ENCODE assay signal across 8 cellular contexts in the genomic region with DNA sequence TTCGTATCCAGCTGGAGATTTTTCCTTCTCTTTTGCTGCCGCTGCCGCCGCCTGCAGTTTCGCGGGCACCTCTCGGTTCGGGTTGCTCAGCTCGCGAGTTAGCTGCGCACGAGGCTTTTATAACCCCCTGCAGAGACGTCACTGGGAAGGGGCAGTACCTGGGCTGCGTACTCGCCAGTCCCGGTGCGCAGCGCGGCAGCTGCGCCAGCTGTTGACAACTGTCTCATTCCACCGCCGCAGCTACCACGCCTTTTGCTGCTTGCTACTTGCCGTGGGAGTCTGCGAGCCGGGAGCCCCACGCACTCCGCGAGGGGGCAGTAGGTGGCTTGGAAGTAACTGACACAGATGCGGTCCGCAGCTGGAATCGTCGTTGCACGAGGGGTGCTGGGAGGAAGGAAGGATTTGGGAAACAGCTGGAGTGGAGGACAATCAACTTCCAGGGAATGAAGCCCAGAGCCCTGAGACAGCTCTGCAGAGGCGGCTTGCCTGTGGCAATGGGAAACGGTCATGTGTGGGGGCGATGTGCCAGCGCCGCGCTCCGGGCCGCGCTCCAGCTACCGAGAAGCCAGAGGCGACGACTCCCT. TPM values are rescaled to one million over a fixed set of nuclear protein-coding genes. Genes with fewer than 3 reads are reported as not detected.
DNase-seq lines count a peak whose midpoint lies in the region; ATAC-seq, FAIRE-seq and TF ChIP-seq lines count a peak whose summit lies in the region.

A gene with protein sequence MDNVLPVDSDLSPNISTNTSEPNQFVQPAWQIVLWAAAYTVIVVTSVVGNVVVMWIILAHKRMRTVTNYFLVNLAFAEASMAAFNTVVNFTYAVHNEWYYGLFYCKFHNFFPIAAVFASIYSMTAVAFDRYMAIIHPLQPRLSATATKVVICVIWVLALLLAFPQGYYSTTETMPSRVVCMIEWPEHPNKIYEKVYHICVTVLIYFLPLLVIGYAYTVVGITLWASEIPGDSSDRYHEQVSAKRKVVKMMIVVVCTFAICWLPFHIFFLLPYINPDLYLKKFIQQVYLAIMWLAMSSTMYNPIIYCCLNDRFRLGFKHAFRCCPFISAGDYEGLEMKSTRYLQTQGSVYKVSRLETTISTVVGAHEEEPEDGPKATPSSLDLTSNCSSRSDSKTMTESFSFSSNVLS (minus strand): TSS at position 93 of the 584 bp plus-strand sequence. CDS start 586 bp downstream, outside the sequence.

- peaks cover 54 to 62% of the 10 kb centered on the region in 2 experiments for H3K27me3 ChIP-seq in endothelial cell of umbilical vein (ENCODE audit: control insufficient read depth in 2 of 2, insufficient read depth in 2 of 2, low read length in 2 of 2)

- no peaks in the 10 kb centered on the region for H3K9me1 ChIP-seq in endothelial cell of umbilical vein (replicated peaks; ENCODE audit: control insufficient read depth, extremely low read depth, insufficient read depth, low read length)

- no peaks in the 10 kb centered on the region for H3K4me1 ChIP-seq in endothelial cell of umbilical vein (ENCODE audit: control insufficient read depth, extremely low read depth, insufficient read depth, low read length)
- no peaks in the 10 kb centered on the region for H3K4me1 ChIP-seq in mucosa of descending colon (ENCODE audit: low read depth)

- ATAC-seq in GM21390 (IDR thresholded peaks at IDR 0.05; ENCODE audit: unreplicated experiment), result peak; percentile 74
- ATAC-seq in activated CD8-positive, alpha-beta T cell treated with anti-CD3 and anti-CD28 coated beads for 36 hours, result peak; percentile 80
- ATAC-seq in mucosa of descending colon, result peak; percentile 68
- ATAC-seq in stimulated activated naive B cell treated with anti-CD40 and anti-IgM and Interleukin-4, amounts not matched to agents 10 μg/mL and 1 μg/mL and 100 μg/mL, for 72 hours (replicated peaks), result peak; percentile 74 to 81

- H3K9me3 Mint-ChIP-seq in activated CD8-positive, alpha-beta T cell treated with anti-CD3 and anti-CD28 coated beads for 36 hours, result no peaks in the 10 kb centered on the region
- H3K9me3 Mint-ChIP-seq in stimulated activated naive B cell treated with anti-CD40 and anti-IgM and Interleukin-4, amounts not matched to agents 10 μg/mL and 1 μg/mL and 100 μg/mL, for 72 hours, result no peaks in the 10 kb centered on the region

- H3K27me3 Mint-ChIP-seq in activated CD8-positive, alpha-beta T cell treated with anti-CD3 and anti-CD28 coated beads for 36 hours, result peaks cover 45% of the 10 kb centered on the region
- peaks cover 54 to 64% of the 10 kb centered on the region in 2 donors for H3K27me3 Mint-ChIP-seq in stimulated activated naive B cell treated with anti-CD40 and anti-IgM and Interleukin-4, amounts not matched to agents 10 μg/mL and 1 μg/mL and 100 μg/mL, for 72 hours

- peak within 1 kb of the TSS; percentile 59 for H3K4me3 Mint-ChIP-seq in activated CD8-positive, alpha-beta T cell treated with anti-CD3 and anti-CD28 coated beads for 36 hours
- H3K4me3 Mint-ChIP-seq in stimulated activated naive B cell treated with anti-CD40 and anti-IgM and Interleukin-4, amounts not matched to agents 10 μg/mL and 1 μg/mL and 100 μg/mL, for 72 hours, result peak within 1 kb of the TSS; percentile 75 to 78

- intact Hi-C loops in activated CD8-positive, alpha-beta T cell treated with anti-CD3 and anti-CD28 coated beads for 36 hours (cut with micrococcal nuclease), result no loop called here
- intact Hi-C loops in endothelial cell of umbilical vein (cut with micrococcal nuclease) (loop anchor here (1.0 to 5.0 kb wide), 2 partner anchors 205 to 428 kb away; no protein-coding TSS in a partner anchor), mucosa of descending colon (cut with DNase I, micrococcal nuclease) (no loop called here)

- no peak within 1 kb of the TSS for H2AFZ ChIP-seq in endothelial cell of umbilical vein (ENCODE audit: low read depth, low read length)

- H3K4me3 ChIP-seq in LNCaP clone FGC (ENCODE audit: low read depth, low read length), result no peak within 1 kb of the TSS
- H3K4me3 ChIP-seq in endothelial cell of umbilical vein (replicated peaks in 1 of 3; ENCODE audit: insufficient read depth in 1 of 3, low read depth in 1 of 3, low read length in 3 of 3), result no peak within 1 kb of the TSS
- H3K4me3 ChIP-seq in mucosa of descending colon, result no peak within 1 kb of the TSS

- CTCF ChIA-PET in activated CD8-positive, alpha-beta T cell treated with anti-CD3 and anti-CD28 coated beads for 36 hours (lab: Charles Lee), result interaction anchor here (0.6 to 2.1 kb wide), 14 partner anchors 9 to 409 kb away, joined by 3 to 6 read pairs (median 3); no protein-coding TSS in a partner anchor
- CTCF ChIA-PET in endothelial cell of umbilical vein (lab: Charles Lee), result interaction anchor here (0.9 to 1.7 kb wide), 5 partner anchors 15 to 428 kb away, joined by 3 to 7 read pairs (median 3); no protein-coding TSS in a partner anchor

- no peak within 1 kb of the TSS for H3K4me2 ChIP-seq in endothelial cell of umbilical vein (ENCODE audit: insufficient read depth, low read length)

- H3K36me3 ChIP-seq in endothelial cell of umbilical vein (ENCODE audit: control insufficient read depth in 2 of 2, extremely low read depth in 1 of 2, insufficient read depth in 2 of 2, low read length in 2 of 2) (no peaks in the 10 kb centered on the region), mucosa of descending colon (ENCODE audit: low read depth) (no peaks in the 10 kb centered on the region)

- H3K9ac ChIP-seq in endothelial cell of umbilical vein (replicated peaks; ENCODE audit: extremely low read depth, insufficient read depth, low read length), result no peak within 1 kb of the TSS

- peaks cover 9% of the 10 kb centered on the region for H3K4me1 Mint-ChIP-seq in activated CD8-positive, alpha-beta T cell treated with anti-CD3 and anti-CD28 coated beads for 36 hours (ENCODE audit: low read depth)
- H3K4me1 Mint-ChIP-seq in stimulated activated naive B cell treated with anti-CD40 and anti-IgM and Interleukin-4, amounts not matched to agents 10 μg/mL and 1 μg/mL and 100 μg/mL, for 72 hours, result peaks cover 4 to 27% of the 10 kb centered on the region in 2 donors

- DNase-seq in DMS53 (lab: John Stamatoyannopoulos, UW), result peak; percentile 90
- peak; percentile 15 for DNase-seq in LNCaP clone FGC (ENCODE audit: low read depth)
- DNase-seq in activated CD8-positive, alpha-beta T cell treated with anti-CD3 and anti-CD28 coated beads for 36 hours, result peak; percentile 68
- peak; percentile 42 for DNase-seq in endothelial cell of umbilical vein (ENCODE audit: low read depth, low spot score)
- peak; percentile 57 to 65 (median 62) for DNase-seq in mucosa of descending colon
- peak; percentile 44 for DNase-seq in stimulated activated naive B cell treated with anti-CD40 and anti-IgM and Interleukin-4, amounts not matched to agents 10 μg/mL and 1 μg/mL and 100 μg/mL, for 72 hours
- no peak for DNase-seq in NCI-H1436 treated with DMSO at 0.1 percent for 48 hours (lab: John Stamatoyannopoulos, UW)

- FAIRE-seq in endothelial cell of umbilical vein (lab: Jason Lieb, UNC), result no peak

- POLR2A ChIA-PET in activated CD8-positive, alpha-beta T cell treated with anti-CD3 and anti-CD28 coated beads for 36 hours (lab: Charles Lee), result no interaction called here
- POLR2A ChIA-PET in endothelial cell of umbilical vein (lab: Charles Lee), result no interaction called here

- H4K20me1 ChIP-seq in endothelial cell of umbilical vein (replicated peaks; ENCODE audit: control insufficient read depth, extremely low read depth, insufficient read depth, low read length), result no peaks in the 10 kb centered on the region

- no TSS peak for BruUV-seq in endothelial cell of umbilical vein (replicated peaks; lab: Mats Ljungman, UMichigan)

- TF ChIP-seq CTCF in LNCaP clone FGC (IDR thresholded peaks at IDR 0.05; ENCODE audit: control insufficient read depth, extremely low read depth, insufficient read depth) (peak; percentile 68), endothelial cell of umbilical vein (IDR thresholded peaks at IDR 0.05; ENCODE audit: extremely low read depth in 1 of 2, insufficient read depth in 1 of 2, low read depth in 1 of 2, low read length in 2 of 2) (peak; percentile 50 to 62), mucosa of descending colon (IDR thresholded peaks at IDR 0.05) (no peak)
- no peak for TF ChIP-seq CTCF in activated CD8-positive, alpha-beta T cell treated with anti-CD3 and anti-CD28 coated beads for 36 hours (IDR thresholded peaks at IDR 0.05)

- no peaks in the 10 kb centered on the region for H3K79me2 ChIP-seq in endothelial cell of umbilical vein (ENCODE audit: control insufficient read depth, insufficient read depth, low read length)

- dilution Hi-C loops in endothelial cell of umbilical vein (cut with MboI; ENCODE audit: extremely low pct_ligation_motif_present, low sequenced_read_pairs), result no loop called here

- no peak within 1 kb of the TSS for H3K27ac ChIP-seq in endothelial cell of umbilical vein (ENCODE audit: insufficient read depth, low read depth, low read length)

- H3K27ac Mint-ChIP-seq in activated CD8-positive, alpha-beta T cell treated with anti-CD3 and anti-CD28 coated beads for 36 hours, result no peak within 1 kb of the TSS
- H3K27ac Mint-ChIP-seq in stimulated activated naive B cell treated with anti-CD40 and anti-IgM and Interleukin-4, amounts not matched to agents 10 μg/mL and 1 μg/mL and 100 μg/mL, for 72 hours, result no peak within 1 kb of the TSS

- TF ChIP-seq POLR2A in endothelial cell of umbilical vein (IDR thresholded peaks at IDR 0.05; ENCODE audit: low read depth, low read length), result no peak

- no peaks in the 10 kb centered on the region for H3K36me3 Mint-ChIP-seq in activated CD8-positive, alpha-beta T cell treated with anti-CD3 and anti-CD28 coated beads for 36 hours (ENCODE audit: low read depth)
- no peaks in the 10 kb centered on the region for H3K36me3 Mint-ChIP-seq in stimulated activated naive B cell treated with anti-CD40 and anti-IgM and Interleukin-4, amounts not matched to agents 10 μg/mL and 1 μg/mL and 100 μg/mL, for 72 hours

- H3K9me3 ChIP-seq in endothelial cell of umbilical vein (replicated peaks; ENCODE audit: control insufficient read depth, insufficient read depth, low read length) (no peaks in the 10 kb centered on the region), mucosa of descending colon (no peaks in the 10 kb centered on the region)

TF ChIP-seq in endothelial cell of umbilical vein, 7 proteins besides CTCF, POLR2A, EP300 and RAD21 (continues in another document):
- TF ChIP-seq POLR2AphosphoS5 (IDR thresholded peaks at IDR 0.05; ENCODE audit: insufficient read depth, low read depth, low read length), result no peak

RNA-seq across cellular contexts. Expression of the gene that starts here (rescaled TPM):
- not detected for total RNA-seq in activated CD8-positive, alpha-beta T cell treated with anti-CD3 and anti-CD28 coated beads for 36 hours
- total RNA-seq in endothelial cell of umbilical vein (not detected in 2 replicates), mucosa of descending colon (1 to 10 TPM in 2 of 3 donors, under 1 TPM in 1; 0.81 to 1.2 (median 1.0) TPM)
- not detected in 2 replicates for polyA plus RNA-seq in endothelial cell of umbilical vein
- polyA plus RNA-seq in endothelial cell of umbilical vein (2011; cell fraction: cytosol; rRNA removed), result not detected in 2 replicates
- not detected in 2 replicates for polyA plus RNA-seq in endothelial cell of umbilical vein (2011; cell fraction: nucleus; rRNA removed)
- not detected in 2 replicates for polyA plus RNA-seq in endothelial cell of umbilical vein (2012)
- polyA minus RNA-seq in endothelial cell of umbilical vein, result not detected in 2 replicates
- polyA minus RNA-seq in endothelial cell of umbilical vein (2011; cell fraction: cytosol; rRNA and poly(A)+ RNA removed), result not detected
- not detected in 2 replicates for polyA minus RNA-seq in endothelial cell of umbilical vein (2011; cell fraction: nucleus; rRNA and poly(A)+ RNA removed)

Comparison
In these comparisons a context has a peak if more than half of its experiments do, and no peak if none do; other contexts are left out.
1. Peak in DNase-seq and ATAC-seq in activated CD8-positive, alpha-beta T cell treated with anti-CD3 and anti-CD28 coated beads for 36 hours; RNA of the gene not detected or under 1 TPM.
2. Peak in DNase-seq in endothelial cell of umbilical vein; RNA of the gene not detected or under 1 TPM.
3. CTCF ChIP-seq: peak in LNCaP clone FGC (single experiment) and endothelial cell of umbilical vein (2 of 2); none in activated CD8-positive, alpha-beta T cell treated with anti-CD3 and anti-CD28 coated beads for 36 hours (single experiment) and mucosa of descending colon (single experiment).
4. Peak in every context shown above with its lines, with median percentiles within 50 percentile points of each other: ATAC-seq.